Comparison of ENCODE assay signal across 10 cellular contexts in the genomic region with DNA sequence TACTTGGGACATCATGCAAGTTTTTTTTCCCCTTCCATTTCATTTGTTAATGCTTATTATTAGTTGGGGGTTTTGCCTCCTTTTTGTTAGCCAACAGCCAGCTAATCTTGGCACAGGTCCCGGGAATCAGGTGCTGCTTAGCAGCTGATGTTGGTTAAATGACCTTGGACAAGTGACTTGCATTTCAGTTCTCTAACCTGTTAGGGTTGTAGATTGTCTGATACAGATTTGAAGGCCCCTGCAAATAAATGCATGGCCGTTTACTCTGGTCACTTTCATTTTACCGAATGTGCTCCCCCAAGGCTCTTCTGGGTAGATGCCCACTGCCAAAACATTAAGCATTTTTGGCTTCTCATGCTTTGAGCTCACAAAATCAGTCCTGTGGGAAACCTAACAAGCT.
DNase-seq lines count a peak whose midpoint lies in the region; ATAC-seq and TF ChIP-seq lines count a peak whose summit lies in the region.
"Had no signal": no experiment of that assay in that cellular context is flagged by ENCODE, and none has a peak within 500 bp of the region (broad histone marks: within the 10 kb centered on the region; RNA-seq: fewer than 3 reads in every experiment).

No MANE protein-coding gene starts in this region.

- intact Hi-C loops in PC-3 (cut with micrococcal nuclease) = no loop called here

- peaks cover 8% of the 10 kb centered on the region for H4K20me1 ChIP-seq in PC-3 (ENCODE audit: low read length)
- H4K20me1 ChIP-seq in hepatocyte (ENCODE audit: insufficient read depth, poor library complexity, severe bottlenecking) = peaks cover 23% of the 10 kb centered on the region

- H3K9me2 ChIP-seq in PC-3 (replicated peaks; ENCODE audit: low read length) = no peaks in the 10 kb centered on the region
- H3K9me2 ChIP-seq in hepatocyte (replicated peaks; ENCODE audit: insufficient read depth) = no peaks in the 10 kb centered on the region

- H3F3A ChIP-seq in PC-3 (ENCODE audit: low read length, unreplicated experiment) = peaks cover 10% of the 10 kb centered on the region

- TF ChIP-seq CTCF in PC-3 (conservative IDR thresholded peaks at IDR 0.05; ENCODE audit: low read depth, low read length) (no peak), hepatocyte (IDR thresholded peaks at IDR 0.05; ENCODE audit: poor library complexity) (no peak), omental fat pad (IDR thresholded peaks at IDR 0.05) (no peak)

- peaks cover 8% of the 10 kb centered on the region for H3K36me3 Mint-ChIP-seq in stimulated activated naive CD8-positive, alpha-beta T cell treated with anti-CD3 and anti-CD28 coated beads, Interleukin-15, Interleukin-2, amounts not matched to agents 100 ng/mL and 50 ng/mL, for 24 hours (ENCODE audit: low read depth)

- no peak overlapping the region for H3K4me3 Mint-ChIP-seq in stimulated activated naive CD8-positive, alpha-beta T cell treated with anti-CD3 and anti-CD28 coated beads, Interleukin-15, Interleukin-2, amounts not matched to agents 100 ng/mL and 50 ng/mL, for 24 hours

- H3K27me3 ChIP-seq in PC-3 (ENCODE audit: low read length) (no peaks in the 10 kb centered on the region), hepatocyte (no peaks in the 10 kb centered on the region)

- H3K4me3 ChIP-seq in PC-3 (ENCODE audit: low read length) = no peak overlapping the region
- no peak overlapping the region for H3K4me3 ChIP-seq in hepatocyte
- H3K4me3 ChIP-seq: coronary artery had no signal

- peaks cover 79% of the 10 kb centered on the region for H3K4me1 ChIP-seq in PC-3 (ENCODE audit: insufficient read depth, low read length)
- peaks cover 86% of the 10 kb centered on the region for H3K4me1 ChIP-seq in hepatocyte (ENCODE audit: insufficient read depth)

- WGBS in hepatocyte (ENCODE audit: low lambda C conversion rate, missing lambda C conversion rate) = 70% methylated on average over 3 of the region's 3 CpGs

- BruUV-seq in PC-3 (replicated peaks; lab: Mats Ljungman, UMichigan) = no TSS peak

- no peak for DNase-seq in stimulated activated naive CD8-positive, alpha-beta T cell treated with anti-CD3 and anti-CD28 coated beads, Interleukin-15, Interleukin-2, amounts not matched to agents 100 U/mL and 50 U/mL, for 24 hours
- DNase-seq in PC-3 (no peak), hepatocyte (ENCODE audit: low spot score) (peak; percentile 67), COLO829 (ENCODE audit: low spot score) (no peak), HCEC 1CT (no peak), NCI-H2227 (lab: John Stamatoyannopoulos, UW; ENCODE audit: unreplicated experiment) (no peak), omental fat pad (ENCODE audit: low spot score) (no peak)
- DNase-seq: activated CD4-positive, alpha-beta T cell treated with anti-CD3 and anti-CD28 coated beads for 48 hours had no signal

- H3K4me2 ChIP-seq in PC-3 (ENCODE audit: low read length) = no peak overlapping the region
- H3K4me2 ChIP-seq in hepatocyte = peak overlapping the region; percentile 14

- H3K9me3 Mint-ChIP-seq in stimulated activated naive CD8-positive, alpha-beta T cell treated with anti-CD3 and anti-CD28 coated beads, Interleukin-15, Interleukin-2, amounts not matched to agents 100 ng/mL and 50 ng/mL, for 24 hours = no peaks in the 10 kb centered on the region

- CTCF ChIA-PET in PC-3 (lab: Charles Lee) = no interaction called here

- ATAC-seq in stimulated activated naive CD8-positive, alpha-beta T cell treated with anti-CD3 and anti-CD28 coated beads, Interleukin-15, Interleukin-2, amounts not matched to agents 100 U/mL and 50 U/mL, for 24 hours = no peak
- no peak for ATAC-seq in PC-3
- ATAC-seq in omental fat pad (ENCODE audit: low FRiP score) = no peak

- no peak overlapping the region for H3K9ac ChIP-seq in PC-3 (ENCODE audit: low read length)

- H2AFZ ChIP-seq in PC-3 (ENCODE audit: low read length) (no peak overlapping the region), hepatocyte (no peak overlapping the region)

- peaks cover 14% of the 10 kb centered on the region for H3K36me3 ChIP-seq in PC-3 (ENCODE audit: low read depth, low read length)
- H3K36me3 ChIP-seq in hepatocyte (replicated peaks; ENCODE audit: insufficient read depth, low read depth) = no peaks in the 10 kb centered on the region

- H3K9me3 ChIP-seq in PC-3 (ENCODE audit: low read length) = no peaks in the 10 kb centered on the region
- H3K9me3 ChIP-seq in hepatocyte (ENCODE audit: low read depth) = no peaks in the 10 kb centered on the region

- H3K4me1 Mint-ChIP-seq in stimulated activated naive CD8-positive, alpha-beta T cell treated with anti-CD3 and anti-CD28 coated beads, Interleukin-15, Interleukin-2, amounts not matched to agents 100 ng/mL and 50 ng/mL, for 24 hours (ENCODE audit: low read depth) = peaks cover 97% of the 10 kb centered on the region

- no peaks in the 10 kb centered on the region for H3K27me3 Mint-ChIP-seq in stimulated activated naive CD8-positive, alpha-beta T cell treated with anti-CD3 and anti-CD28 coated beads, Interleukin-15, Interleukin-2, amounts not matched to agents 100 ng/mL and 50 ng/mL, for 24 hours

- H3K27ac Mint-ChIP-seq in stimulated activated naive CD8-positive, alpha-beta T cell treated with anti-CD3 and anti-CD28 coated beads, Interleukin-15, Interleukin-2, amounts not matched to agents 100 ng/mL and 50 ng/mL, for 24 hours = peak overlapping the region; percentile 28

- peaks cover 96% of the 10 kb centered on the region for H3K79me2 ChIP-seq in PC-3 (ENCODE audit: low read length)
- peaks cover 75% of the 10 kb centered on the region for H3K79me2 ChIP-seq in hepatocyte

- POLR2A ChIA-PET in PC-3 (lab: Charles Lee; ENCODE audit: unreplicated experiment) = no interaction called here

- H3K27ac ChIP-seq in PC-3 (ENCODE audit: low read length) = peak overlapping the region; percentile 100; the same call in 1 of the 2 replicates
- H3K27ac ChIP-seq in hepatocyte = peak overlapping the region; percentile 96
- H3K27ac ChIP-seq: coronary artery had no signal
